In the genomic region with DNA sequence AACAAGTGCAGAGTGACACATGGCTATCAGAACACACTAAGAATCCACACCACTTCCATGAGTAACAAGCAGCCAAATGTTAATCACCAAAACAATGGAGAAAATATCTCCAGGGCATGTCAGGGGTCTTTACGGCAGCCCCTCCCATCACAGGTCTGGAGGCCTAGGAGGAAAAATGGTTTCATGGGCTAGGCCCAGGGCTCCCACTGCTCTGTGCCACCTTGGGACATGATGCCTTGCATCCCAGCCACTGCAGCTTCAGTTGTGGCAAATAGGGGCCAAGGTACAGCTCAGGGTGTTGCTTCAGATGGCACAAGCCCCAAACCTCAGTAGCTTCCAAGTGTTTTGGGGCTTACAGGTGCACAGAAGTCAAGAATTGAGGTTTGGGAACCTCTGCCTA, we compare ENCODE assay signal across 25 cellular contexts.
"Had no signal": no experiment of that assay in that cellular context is flagged by ENCODE, and none has a peak within 500 bp of the region (broad histone marks: within the 10 kb centered on the region; RNA-seq: fewer than 3 reads in every experiment).

No MANE protein-coding gene starts in this region.

- H3K4me3 ChIP-seq: colonic mucosa, esophagus squamous epithelium, gastrocnemius medialis, heart left ventricle, hepatocyte, left lung, lower lobe of right lung, mucosa of descending colon had no signal

- H2AFZ ChIP-seq: hepatocyte had no signal

- H3K36me3 ChIP-seq: colonic mucosa, esophagus squamous epithelium, gastrocnemius medialis, heart left ventricle, left lung, lower lobe of right lung had no signal

- DNase-seq: colonic mucosa; cortex of kidney; effector CD8-positive, alpha-beta T cell; effector memory CD8-positive, alpha-beta T cell; endodermal cell; erythroblast; esophagus squamous epithelium; foreskin fibroblast; foreskin melanocyte; gastrocnemius medialis; heart left ventricle; hypothalamus; left cardiac atrium; left lung; left ventricle myocardium superior; lower lobe of right lung; mesenchymal stem cell; mucosa of descending colon; naive B cell; naive thymus-derived CD8-positive, alpha-beta T cell had no signal

- H3K4me1 ChIP-seq: colonic mucosa, esophagus squamous epithelium, gastrocnemius medialis, heart left ventricle, left lung, lower lobe of right lung had no signal

- FAIRE-seq: endometrium, islet of Langerhans, keratinocyte had no signal

- H3K27me3 ChIP-seq: colonic mucosa, heart left ventricle, hepatocyte, left lung had no signal

- H3K79me2 ChIP-seq: hepatocyte had no signal

- H3K27ac ChIP-seq: colonic mucosa, epithelial cell of prostate, esophagus squamous epithelium, gastrocnemius medialis, heart left ventricle, hepatocyte, left lung, lower lobe of right lung had no signal

- H3K9me3 ChIP-seq: colonic mucosa, gastrocnemius medialis, heart left ventricle, lower lobe of right lung, mucosa of descending colon had no signal

- H3K4me2 ChIP-seq: hepatocyte had no signal
